In the genomic region with DNA sequence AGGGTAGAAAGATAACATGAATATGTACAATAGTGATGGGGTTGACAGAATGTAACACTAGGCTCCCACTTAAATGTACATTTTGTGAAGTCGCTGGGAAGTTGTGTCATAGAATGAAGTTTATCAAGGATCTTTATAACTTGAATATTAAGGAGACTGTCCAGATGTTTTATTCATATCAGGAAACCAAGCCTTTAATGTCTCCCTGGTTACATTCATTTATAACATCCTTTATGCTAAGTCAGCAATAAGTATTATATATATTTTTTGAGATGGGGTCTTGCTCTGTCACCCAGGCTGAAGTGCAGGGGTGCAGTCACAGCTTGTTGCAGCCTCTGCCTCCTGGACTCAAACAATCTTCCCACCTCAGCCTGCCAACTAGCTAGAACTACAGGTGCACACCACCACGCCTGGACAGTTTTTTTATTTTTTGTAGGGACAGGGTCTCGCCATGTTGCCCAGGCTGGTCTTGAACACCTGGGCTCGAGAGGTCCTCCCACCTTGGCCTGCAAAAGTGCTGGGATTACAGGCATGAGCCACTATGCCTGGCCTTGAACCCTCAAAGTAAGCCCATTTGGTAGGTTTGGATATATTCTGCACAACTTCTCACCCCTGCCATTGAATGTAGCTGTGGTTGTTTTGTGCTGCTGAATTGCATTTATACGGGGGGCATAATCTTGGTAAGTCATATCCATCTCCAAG, we compare ENCODE assay signal across 17 cellular contexts. TPM values are rescaled to one million over a fixed set of nuclear protein-coding genes. Genes with fewer than 3 reads are reported as not detected.
DNase-seq lines count a peak whose midpoint lies in the region; ATAC-seq and TF ChIP-seq lines count a peak whose summit lies in the region.
"Had no signal": no experiment of that assay in that cellular context is flagged by ENCODE, and none has a peak within 500 bp of the region (broad histone marks: within the 10 kb centered on the region; RNA-seq: fewer than 3 reads in every experiment).

No MANE protein-coding gene starts in this region.

- BruUV-seq in A673 (replicated peaks; lab: Mats Ljungman, UMichigan) = no TSS peak

- no peak for ATAC-seq in naive thymus-derived CD4-positive, alpha-beta T cell
- ATAC-seq in GM18907 (IDR thresholded peaks at IDR 0.05; ENCODE audit: unreplicated experiment) = no peak
- no peak for ATAC-seq in GM19455 (IDR thresholded peaks at IDR 0.05; ENCODE audit: unreplicated experiment)

- H3K27ac ChIP-seq in A673 (ENCODE audit: low read depth, low read length, poor library complexity, severe bottlenecking) = peak overlapping the region; percentile 75
- no peak overlapping the region for H3K27ac ChIP-seq in naive thymus-derived CD4-positive, alpha-beta T cell (ENCODE audit: low read depth, low read length)
- H3K27ac ChIP-seq: ascending aorta, suprapubic skin had no signal

- H3K4me1 Mint-ChIP-seq in CD14-positive monocyte = peaks cover 45% of the 10 kb centered on the region
- peaks cover 36 to 78% (median 65%) of the 10 kb centered on the region in 7 donors for H3K4me1 Mint-ChIP-seq in naive thymus-derived CD4-positive, alpha-beta T cell

- H3K4me3 ChIP-seq in A673 (ENCODE audit: low read depth, low read length, poor library complexity, severe bottlenecking) = peak overlapping the region; percentile 5
- no peak overlapping the region for H3K4me3 ChIP-seq in naive thymus-derived CD4-positive, alpha-beta T cell (ENCODE audit: low read length)
- H3K4me3 ChIP-seq: ascending aorta, suprapubic skin had no signal

- intact Hi-C loops in A673 (cut with micrococcal nuclease; ENCODE audit: unreplicated experiment) (no loop called here), CD14-positive monocyte (cut with micrococcal nuclease) (no loop called here)
- intact Hi-C loops in naive thymus-derived CD4-positive, alpha-beta T cell (cut with micrococcal nuclease) = loop anchor here (1.0 to 2.0 kb wide), 2 partner anchors 15 kb away; partner anchors contain the start of gene CLTC (in 2 of the 2)

- DNase-seq in A673 (ENCODE audit: low spot score) = peak; percentile 29
- no peak for DNase-seq in CD14-positive monocyte (ENCODE audit: low spot score)
- peak; percentile 19 for DNase-seq in RPMI8226
- no peak for DNase-seq in naive thymus-derived CD4-positive, alpha-beta T cell
- no peak for DNase-seq in middle frontal gyrus (ENCODE audit: extremely low spot score, low spot score)
- DNase-seq: BE2C; foreskin fibroblast; hypothalamus; KBM-7; NCI-H2171; occipital lobe; stimulated activated CD4-positive, alpha-beta T cell treated with anti-CD3 and anti-CD28 coated beads, Interleukin-4, amount 100 ng/mL, for 24 hours; SW 1271 had no signal

- no peaks in the 10 kb centered on the region for H3K27me3 Mint-ChIP-seq in CD14-positive monocyte (ENCODE audit: low read depth in 3 of 3)
- H3K27me3 Mint-ChIP-seq in naive thymus-derived CD4-positive, alpha-beta T cell = no peaks in the 10 kb centered on the region

- H3K27ac Mint-ChIP-seq in CD14-positive monocyte = peak overlapping the region in 4 of 7 donors; percentile 46 to 60 (median 48)
- H3K27ac Mint-ChIP-seq in naive thymus-derived CD4-positive, alpha-beta T cell = peak overlapping the region in 5 of 9 donors; percentile 34 to 70 (median 43)

- POLR2A ChIA-PET in A673 (lab: Charles Lee; ENCODE audit: low non-redundant PET) = no interaction called here
- POLR2A ChIA-PET in naive thymus-derived CD4-positive, alpha-beta T cell (lab: Charles Lee) = interaction anchor here (0.6 to 3.0 kb wide), 4 partner anchors 14 to 502 kb away, joined by 3 to 14 read pairs (median 3); partner anchors contain the start of gene CLTC

- peaks cover 5 to 32% of the 10 kb centered on the region in 2 donors for H3K36me3 Mint-ChIP-seq in CD14-positive monocyte
- H3K36me3 Mint-ChIP-seq in naive thymus-derived CD4-positive, alpha-beta T cell = peaks cover 0 to 12% (median 7%) of the 10 kb centered on the region in 5 donors

- no peaks in the 10 kb centered on the region for H3K36me3 ChIP-seq in A673 (ENCODE audit: insufficient read depth, low read length, poor library complexity, severe bottlenecking)
- no peaks in the 10 kb centered on the region for H3K36me3 ChIP-seq in naive thymus-derived CD4-positive, alpha-beta T cell (ENCODE audit: control insufficient read depth in 2 of 3, insufficient read depth in 3 of 3, low read length in 3 of 3)
- H3K36me3 ChIP-seq: ascending aorta, suprapubic skin had no signal

- H3K27me3 ChIP-seq in A673 (replicated peaks; ENCODE audit: insufficient read depth, low read depth, low read length, poor library complexity) = no peaks in the 10 kb centered on the region
- no peaks in the 10 kb centered on the region for H3K27me3 ChIP-seq in naive thymus-derived CD4-positive, alpha-beta T cell (ENCODE audit: control insufficient read depth in 2 of 2, insufficient read depth in 2 of 2, low read length in 2 of 2)
- H3K27me3 ChIP-seq: ascending aorta, BE2C, suprapubic skin had no signal

- no peaks in the 10 kb centered on the region for H3K9me3 Mint-ChIP-seq in CD14-positive monocyte
- H3K9me3 Mint-ChIP-seq in naive thymus-derived CD4-positive, alpha-beta T cell = no peaks in the 10 kb centered on the region

- TF ChIP-seq CTCF in A673 (conservative IDR thresholded peaks at IDR 0.05; ENCODE audit: low read depth, low read length) (no peak), CD14-positive monocyte (IDR thresholded peaks at IDR 0.05) (no peak)

- peaks cover 32% of the 10 kb centered on the region for H3K4me1 ChIP-seq in A673 (ENCODE audit: insufficient read depth, low read length, poor library complexity, severe bottlenecking)
- H3K4me1 ChIP-seq in naive thymus-derived CD4-positive, alpha-beta T cell (ENCODE audit: control insufficient read depth in 2 of 2, insufficient read depth in 2 of 2, low read length in 2 of 2) = peaks cover 41 to 44% of the 10 kb centered on the region in 2 donors

- no peak overlapping the region for H3K4me3 Mint-ChIP-seq in CD14-positive monocyte
- H3K4me3 Mint-ChIP-seq in naive thymus-derived CD4-positive, alpha-beta T cell = peak overlapping the region in 1 of 10 donors; percentile 27

- CTCF ChIA-PET in A673 (lab: Charles Lee) = no interaction called here
- CTCF ChIA-PET in naive thymus-derived CD4-positive, alpha-beta T cell (lab: Charles Lee) = no interaction called here

- no peaks in the 10 kb centered on the region for H3K9me3 ChIP-seq in A673 (ENCODE audit: low read depth, low read length, poor library complexity, severe bottlenecking)
- H3K9me3 ChIP-seq in naive thymus-derived CD4-positive, alpha-beta T cell (ENCODE audit: control insufficient read depth in 2 of 3, low read length in 3 of 3) = no peaks in the 10 kb centered on the region
- H3K9me3 ChIP-seq: ascending aorta, BE2C, suprapubic skin had no signal

RNA-seq across cellular contexts. Expression of gene CLTC, which starts 14.1 kb away (rescaled TPM):
- total RNA-seq in A673 (2021) = 313 and 321 TPM in 2 replicates
- 100 to 1,000 TPM in 1 of 2 donors, 10 to 100 TPM in 1; 63.3 to 102 TPM for polyA plus RNA-seq in CD14-positive monocyte
- 100 to 1,000 TPM in 1 of 5 experiments, 10 to 100 TPM in 4; 67.1 to 174 (median 88.4) TPM for total RNA-seq in naive thymus-derived CD4-positive, alpha-beta T cell
- 10 to 100 TPM; 31.2 to 48.2 TPM for polyA plus RNA-seq in naive thymus-derived CD4-positive, alpha-beta T cell

Comparison
In these comparisons a context has a peak if more than half of its experiments do, and no peak if none do; other contexts are left out.
1. DNase-seq: peak in A673 (single experiment) and RPMI8226 (single experiment); none in CD14-positive monocyte (single experiment), naive thymus-derived CD4-positive, alpha-beta T cell (0 of 9) and middle frontal gyrus (single experiment).
2. intact Hi-C loops: an anchor here in naive thymus-derived CD4-positive, alpha-beta T cell (1.0 to 2.0 kb wide); none called in A673 and CD14-positive monocyte.